Comparison of ENCODE assay signal across 8 cellular contexts in genomic region chr6:8434727-8435092, GRCh38. TPM values are rescaled to one million over a fixed set of nuclear protein-coding genes. Genes with fewer than 3 reads are reported as not detected.
DNase-seq lines count a peak whose midpoint lies in the region; ATAC-seq and TF ChIP-seq lines count a peak whose summit lies in the region.

No MANE protein-coding gene starts in this region.

- peak overlapping the region; percentile 99 for H2AFZ ChIP-seq in KMS-11 (ENCODE audit: low read depth)

- no peaks in the 10 kb centered on the region for H3K36me3 ChIP-seq in CD4-positive, CD25-positive, alpha-beta regulatory T cell (ENCODE audit: control insufficient read depth, insufficient read depth, low read length)
- no peaks in the 10 kb centered on the region for H3K36me3 ChIP-seq in KMS-11 (ENCODE audit: insufficient read depth)
- peaks cover 0 to 4% (median 0%) of the 10 kb centered on the region in 3 experiments for H3K36me3 ChIP-seq in naive thymus-derived CD4-positive, alpha-beta T cell (ENCODE audit: control insufficient read depth in 2 of 3, insufficient read depth in 3 of 3, low read length in 3 of 3)

- H3K4me1 Mint-ChIP-seq in CD4-positive, CD25-positive, alpha-beta regulatory T cell, result peaks cover 31 to 52% (median 41%) of the 10 kb centered on the region in 4 donors
- H3K4me1 Mint-ChIP-seq in dendritic cell treated with granulocyte-macrophage colony-stimulating factor and Interleukin-4, amounts not matched to agents 40 ng/mL and 50 ng/mL, for 4 days (ENCODE audit: low read depth), result peaks cover 28% of the 10 kb centered on the region
- peaks cover 17 to 57% (median 48%) of the 10 kb centered on the region in 7 donors for H3K4me1 Mint-ChIP-seq in naive thymus-derived CD4-positive, alpha-beta T cell

- H3K36me3 Mint-ChIP-seq in CD4-positive, CD25-positive, alpha-beta regulatory T cell, result peaks cover 3% of the 10 kb centered on the region
- H3K36me3 Mint-ChIP-seq in dendritic cell treated with granulocyte-macrophage colony-stimulating factor and Interleukin-4, amounts not matched to agents 40 ng/mL and 50 ng/mL, for 4 days (ENCODE audit: low read depth), result peaks cover 17% of the 10 kb centered on the region
- peaks cover 0 to 25% (median 6%) of the 10 kb centered on the region in 5 donors for H3K36me3 Mint-ChIP-seq in naive thymus-derived CD4-positive, alpha-beta T cell

- H3K27ac Mint-ChIP-seq in CD4-positive, CD25-positive, alpha-beta regulatory T cell, result peak overlapping the region; percentile 97 to 98 (median 98)
- peak overlapping the region; percentile 97 for H3K27ac Mint-ChIP-seq in dendritic cell treated with granulocyte-macrophage colony-stimulating factor and Interleukin-4, amounts not matched to agents 40 ng/mL and 50 ng/mL, for 4 days
- H3K27ac Mint-ChIP-seq in naive thymus-derived CD4-positive, alpha-beta T cell, result peak overlapping the region; percentile 93 to 99 (median 98)

- peaks cover 23% of the 10 kb centered on the region for H3K4me1 ChIP-seq in CD4-positive, CD25-positive, alpha-beta regulatory T cell (ENCODE audit: control insufficient read depth, insufficient read depth, low read length, poor library complexity, severe bottlenecking)
- peaks cover 15% of the 10 kb centered on the region for H3K4me1 ChIP-seq in KMS-11 (ENCODE audit: low read depth, poor library complexity, severe bottlenecking)
- peaks cover 13 to 24% of the 10 kb centered on the region in 2 donors for H3K4me1 ChIP-seq in naive thymus-derived CD4-positive, alpha-beta T cell (ENCODE audit: control insufficient read depth in 2 of 2, insufficient read depth in 2 of 2, low read length in 2 of 2)

- no peak for ATAC-seq in CD4-positive, CD25-positive, alpha-beta regulatory T cell (ENCODE audit: low read depth in 2 of 2)
- ATAC-seq in GM21367 (IDR thresholded peaks at IDR 0.05; ENCODE audit: unreplicated experiment), result peak; percentile 19
- peak; percentile 8 for ATAC-seq in naive thymus-derived CD4-positive, alpha-beta T cell

- no peaks in the 10 kb centered on the region for H3K9me3 ChIP-seq in CD4-positive, CD25-positive, alpha-beta regulatory T cell (ENCODE audit: control insufficient read depth in 2 of 2, low read length in 2 of 2)
- no peaks in the 10 kb centered on the region for H3K9me3 ChIP-seq in naive thymus-derived CD4-positive, alpha-beta T cell (ENCODE audit: control insufficient read depth in 2 of 3, low read length in 3 of 3)

- peaks cover 12% of the 10 kb centered on the region for H3K79me2 ChIP-seq in KMS-11 (ENCODE audit: insufficient read depth, low read depth)

- POLR2A ChIA-PET in naive thymus-derived CD4-positive, alpha-beta T cell (lab: Charles Lee), result interaction anchor here (0.6 kb wide), 1 partner anchor 16 kb away, joined by 3 read pairs; no protein-coding TSS in a partner anchor

- H3K27me3 Mint-ChIP-seq in CD4-positive, CD25-positive, alpha-beta regulatory T cell, result peaks cover 9% of the 10 kb centered on the region
- peaks cover 3% of the 10 kb centered on the region for H3K27me3 Mint-ChIP-seq in dendritic cell treated with granulocyte-macrophage colony-stimulating factor and Interleukin-4, amounts not matched to agents 40 ng/mL and 50 ng/mL, for 4 days
- peaks cover 0 to 3% (median 0%) of the 10 kb centered on the region in 5 donors for H3K27me3 Mint-ChIP-seq in naive thymus-derived CD4-positive, alpha-beta T cell

- peak overlapping the region; percentile 96 for H3K4me3 ChIP-seq in CD4-positive, CD25-positive, alpha-beta regulatory T cell (ENCODE audit: low read depth, low read length)
- peak overlapping the region; percentile 34 for H3K4me3 ChIP-seq in KMS-11 (IDR thresholded peaks at IDR 0.05; ENCODE audit: insufficient read depth, low read depth, low read length)
- H3K4me3 ChIP-seq in naive thymus-derived CD4-positive, alpha-beta T cell (ENCODE audit: low read length), result peak overlapping the region; percentile 99

- no peaks in the 10 kb centered on the region for H3K27me3 ChIP-seq in CD4-positive, CD25-positive, alpha-beta regulatory T cell (ENCODE audit: control insufficient read depth, insufficient read depth, low read length)
- H3K27me3 ChIP-seq in KMS-11 (ENCODE audit: insufficient read depth, low read depth), result no peaks in the 10 kb centered on the region
- H3K27me3 ChIP-seq in naive thymus-derived CD4-positive, alpha-beta T cell (ENCODE audit: control insufficient read depth in 2 of 2, insufficient read depth in 2 of 2, low read length in 2 of 2), result no peaks in the 10 kb centered on the region

- peak overlapping the region; percentile 82 for H3K4me2 ChIP-seq in KMS-11

- CTCF ChIA-PET in naive thymus-derived CD4-positive, alpha-beta T cell (lab: Charles Lee), result no interaction called here

- no peaks in the 10 kb centered on the region for H4K20me1 ChIP-seq in KMS-11 (ENCODE audit: insufficient read depth)

- H3K27ac ChIP-seq in CD4-positive, CD25-positive, alpha-beta regulatory T cell (ENCODE audit: insufficient read depth, low read length, poor library complexity, severe bottlenecking), result peak overlapping the region; percentile 83
- peak overlapping the region; percentile 35 for H3K27ac ChIP-seq in KMS-11
- peak overlapping the region; percentile 96 for H3K27ac ChIP-seq in naive thymus-derived CD4-positive, alpha-beta T cell (ENCODE audit: low read depth, low read length)

- no peak for TF ChIP-seq CTCF in KMS-11 (conservative IDR thresholded peaks at IDR 0.05; ENCODE audit: low read depth, low read length)

- H3K9me3 Mint-ChIP-seq in CD4-positive, CD25-positive, alpha-beta regulatory T cell, result peaks cover 0 to 2% (median 0%) of the 10 kb centered on the region in 7 donors
- peaks cover 9% of the 10 kb centered on the region for H3K9me3 Mint-ChIP-seq in dendritic cell treated with granulocyte-macrophage colony-stimulating factor and Interleukin-4, amounts not matched to agents 40 ng/mL and 50 ng/mL, for 4 days
- H3K9me3 Mint-ChIP-seq in naive thymus-derived CD4-positive, alpha-beta T cell, result peaks cover 0 to 5% (median 0%) of the 10 kb centered on the region in 11 donors

- peak overlapping the region; percentile 93 to 99 (median 97) for H3K4me3 Mint-ChIP-seq in CD4-positive, CD25-positive, alpha-beta regulatory T cell
- peak overlapping the region; percentile 92 for H3K4me3 Mint-ChIP-seq in dendritic cell treated with granulocyte-macrophage colony-stimulating factor and Interleukin-4, amounts not matched to agents 40 ng/mL and 50 ng/mL, for 4 days
- peak overlapping the region; percentile 92 to 97 (median 96) for H3K4me3 Mint-ChIP-seq in naive thymus-derived CD4-positive, alpha-beta T cell

- H3K9ac ChIP-seq in KMS-11, result peak overlapping the region; percentile 83

- DNase-seq in CD4-positive, CD25-positive, alpha-beta regulatory T cell, result no peak
- DNase-seq in naive thymus-derived CD4-positive, alpha-beta T cell, result no peak
- DNase-seq in T-helper 9 cell (no peak), SHP77 treated with DMSO at 0.1 percent for 48 hours (lab: John Stamatoyannopoulos, UW) (no peak), GM03348 (ENCODE audit: low spot score) (no peak)

- intact Hi-C loops in dendritic cell treated with granulocyte-macrophage colony-stimulating factor and Interleukin-4, amounts not matched to agents 40 ng/mL and 50 ng/mL, for 4 days (cut with micrococcal nuclease), result loop anchor here (10.0 kb wide), 3 partner anchors 330 to 1970 kb away; partner anchors contain the start of genes BLOC1S5 and EEF1E1
- intact Hi-C loops in naive thymus-derived CD4-positive, alpha-beta T cell (cut with micrococcal nuclease), result loop anchor here (1.0 to 10.0 kb wide), 13 partner anchors 42 to 1978 kb away; partner anchors contain the start of genes BLOC1S5 (in 2 of the 2), BMP6 (in 2 of the 2), CAGE1 (in 2 of the 2) and EEF1E1 (in 2 of the 2)

RNA-seq across cellular contexts. Expression of gene SLC35B3, which starts 0.6 kb away (rescaled TPM):
- 8.4 TPM for total RNA-seq in CD4-positive, CD25-positive, alpha-beta regulatory T cell
- 10 to 100 TPM; 11.3 to 14.8 (median 12.7) TPM for polyA plus RNA-seq in CD4-positive, CD25-positive, alpha-beta regulatory T cell
- 10 to 100 TPM in 3 of 5 experiments, 1 to 10 TPM in 2; 5.5 to 18.5 (median 11.1) TPM for total RNA-seq in naive thymus-derived CD4-positive, alpha-beta T cell
- 10 to 100 TPM; 11.7 to 12.4 TPM for polyA plus RNA-seq in naive thymus-derived CD4-positive, alpha-beta T cell

Comparison
In these comparisons a context has a peak if more than half of its experiments do, and no peak if none do; other contexts are left out.
1. ATAC-seq: peak in GM21367 (single experiment) and naive thymus-derived CD4-positive, alpha-beta T cell (single experiment); none in CD4-positive, CD25-positive, alpha-beta regulatory T cell (0 of 2).
2. H3K27ac ChIP-seq: peak in every context shown above with its lines; median percentile 96 in naive thymus-derived CD4-positive, alpha-beta T cell; 83 in CD4-positive, CD25-positive, alpha-beta regulatory T cell; 35 in KMS-11.
3. H3K4me3 ChIP-seq: peak in every context shown above with its lines; median percentile 99 in naive thymus-derived CD4-positive, alpha-beta T cell; 96 in CD4-positive, CD25-positive, alpha-beta regulatory T cell; 34 in KMS-11.
4. Peak in every context shown above with its lines, with median percentiles within 50 percentile points of each other: H3K27ac Mint-ChIP-seq and H3K4me3 Mint-ChIP-seq.